ENCODE assay signal across 21 cellular contexts in genomic region chr17:66506641-66507040, GRCh38.
DNase-seq lines count a peak whose midpoint lies in the region; FAIRE-seq and TF ChIP-seq lines count a peak whose summit lies in the region.
"Had no signal": no experiment of that assay in that cellular context is flagged by ENCODE, and none has a peak within 500 bp of the region (broad histone marks: within the 10 kb centered on the region; RNA-seq: fewer than 3 reads in every experiment).

No MANE protein-coding gene starts in this region.

- H3K36me3 Mint-ChIP-seq in activated naive CD4-positive, alpha-beta T cell treated with anti-CD3 and anti-CD28 coated beads for 36 hours (ENCODE audit: low read depth) = peaks cover 5% of the 10 kb centered on the region
- H3K36me3 Mint-ChIP-seq in astrocyte (ENCODE audit: low read depth, unreplicated experiment) = peaks cover 5% of the 10 kb centered on the region
- H3K36me3 Mint-ChIP-seq: brain had no signal

- FAIRE-seq in astrocyte (lab: Jason Lieb, UNC) = no peak
- FAIRE-seq: kidney had no signal

- no peak overlapping the region for H3K4me3 Mint-ChIP-seq in activated naive CD4-positive, alpha-beta T cell treated with anti-CD3 and anti-CD28 coated beads for 36 hours
- no peak overlapping the region for H3K4me3 Mint-ChIP-seq in astrocyte (ENCODE audit: unreplicated experiment)
- H3K4me3 Mint-ChIP-seq: activated CD4-positive, alpha-beta T cell treated with anti-CD3 and anti-CD28 coated beads for 36 hours; brain; CD14-positive monocyte had no signal

- H3K27me3 Mint-ChIP-seq in activated naive CD4-positive, alpha-beta T cell treated with anti-CD3 and anti-CD28 coated beads for 36 hours (ENCODE audit: low read depth) = no peaks in the 10 kb centered on the region
- no peaks in the 10 kb centered on the region for H3K27me3 Mint-ChIP-seq in astrocyte (ENCODE audit: low read depth, unreplicated experiment)
- H3K27me3 Mint-ChIP-seq: activated CD4-positive, alpha-beta T cell treated with anti-CD3 and anti-CD28 coated beads for 36 hours had no signal

- CTCF ChIA-PET in activated naive CD4-positive, alpha-beta T cell treated with anti-CD3 and anti-CD28 coated beads for 36 hours (lab: Charles Lee) = no interaction called here
- CTCF ChIA-PET in HEK293 (lab: Yijun Ruan, JAX) = no interaction called here

- TF ChIP-seq CTCF in HEK293 (tag by site-specific recombination; IDR thresholded peaks at IDR 0.05) (no peak), astrocyte (IDR thresholded peaks at IDR 0.05; ENCODE audit: insufficient read depth, low read depth, low read length) (no peak)

- no peak overlapping the region for H3K4me2 ChIP-seq in astrocyte (ENCODE audit: low read length)

- H3K9me3 ChIP-seq in HEK293 (ENCODE audit: control insufficient read depth, insufficient read depth, low read depth, low read length) = no peaks in the 10 kb centered on the region
- no peaks in the 10 kb centered on the region for H3K9me3 ChIP-seq in astrocyte (ENCODE audit: insufficient read depth, low read depth, low read length)
- H3K9me3 ChIP-seq: colonic mucosa, gastrocnemius medialis, HAP-1 had no signal

- no peaks in the 10 kb centered on the region for H4K20me1 ChIP-seq in astrocyte (ENCODE audit: insufficient read depth, low read length)

- no peaks in the 10 kb centered on the region for H3K36me3 ChIP-seq in HEK293 (ENCODE audit: control insufficient read depth in 2 of 2, insufficient read depth in 1 of 2, low read length in 2 of 2)
- no peaks in the 10 kb centered on the region for H3K36me3 ChIP-seq in astrocyte (ENCODE audit: insufficient read depth, low read length)
- H3K36me3 ChIP-seq: colonic mucosa, gastrocnemius medialis, HAP-1 had no signal

- peaks cover 69% of the 10 kb centered on the region for H3K4me1 Mint-ChIP-seq in activated naive CD4-positive, alpha-beta T cell treated with anti-CD3 and anti-CD28 coated beads for 36 hours (ENCODE audit: low read depth)
- peaks cover 35% of the 10 kb centered on the region for H3K4me1 Mint-ChIP-seq in astrocyte (ENCODE audit: low read depth, unreplicated experiment)

- H2AFZ ChIP-seq in astrocyte (ENCODE audit: low read depth, low read length) = no peak overlapping the region

- H3K9me3 Mint-ChIP-seq in activated naive CD4-positive, alpha-beta T cell treated with anti-CD3 and anti-CD28 coated beads for 36 hours = no peaks in the 10 kb centered on the region
- H3K9me3 Mint-ChIP-seq in astrocyte (ENCODE audit: unreplicated experiment) = peaks cover 2% of the 10 kb centered on the region
- H3K9me3 Mint-ChIP-seq: brain, CD14-positive monocyte had no signal

- H3K9ac ChIP-seq in astrocyte (ENCODE audit: low read length) = no peak overlapping the region

- intact Hi-C loops in activated naive CD4-positive, alpha-beta T cell treated with anti-CD3 and anti-CD28 coated beads for 36 hours (cut with micrococcal nuclease) = no loop called here

- no peak for DNase-seq in activated naive CD4-positive, alpha-beta T cell treated with anti-CD3 and anti-CD28 coated beads for 36 hours
- no peak for DNase-seq in activated naive CD4-positive, alpha-beta T cell treated with Interleukin-2 at 50 U/mL for 16 hours
- DNase-seq in astrocyte (ENCODE audit: low read depth) (peak; percentile 71), iris pigment epithelial cell (ENCODE audit: low read depth) (peak; percentile 81), NCI-H2196 (lab: John Stamatoyannopoulos, UW; ENCODE audit: unreplicated experiment) (no peak), medulla oblongata (ENCODE audit: extremely low spot score) (no peak), DMS153 (lab: John Stamatoyannopoulos, UW) (no peak)
- DNase-seq: activated CD4-positive, alpha-beta T cell treated with anti-CD3 and anti-CD28 coated beads for 36 hours; activated CD8-positive, alpha-beta memory T cell treated with anti-CD3 and anti-CD28 coated beads, Interleukin-2, amount 50 U/mL, for 48 hours; colonic mucosa; gastrocnemius medialis; kidney; NCI-H1105 treated with DMSO at 0.1 percent for 48 hours; NCI-H2081 treated with DMSO at 0.1 percent for 48 hours; NCI-H446 treated with DMSO at 0.1 percent for 48 hours; SW 1271 had no signal

- H3K4me3 ChIP-seq in HEK293 (ENCODE audit: low read depth, low read length) (no peak overlapping the region), astrocyte (ENCODE audit: insufficient read depth, low read depth, low read length) (no peak overlapping the region)
- H3K4me3 ChIP-seq: colonic mucosa, gastrocnemius medialis, HAP-1, lung had no signal

- no peaks in the 10 kb centered on the region for H3K27me3 ChIP-seq in astrocyte (ENCODE audit: insufficient read depth, low read length)
- H3K27me3 ChIP-seq: colonic mucosa, gastrocnemius medialis had no signal

- peaks cover 12% of the 10 kb centered on the region for H3K79me2 ChIP-seq in astrocyte (ENCODE audit: insufficient read depth, low read length)

- no peak overlapping the region for H3K27ac ChIP-seq in HEK293 (ENCODE audit: extremely low read depth, low read depth, low read length)
- no peak overlapping the region for H3K27ac ChIP-seq in astrocyte (ENCODE audit: low read depth, low read length)
- H3K27ac ChIP-seq: colonic mucosa had no signal

- POLR2A ChIA-PET in HEK293 (lab: Yijun Ruan, JAX) = no interaction called here

- H3K4me1 ChIP-seq in HEK293 (ENCODE audit: control insufficient read depth, insufficient read depth, low read length) (peaks cover 34% of the 10 kb centered on the region), astrocyte (ENCODE audit: insufficient read depth, low read length) (peaks cover 36% of the 10 kb centered on the region)

- H3K27ac Mint-ChIP-seq in activated naive CD4-positive, alpha-beta T cell treated with anti-CD3 and anti-CD28 coated beads for 36 hours = peak overlapping the region; percentile 14
- H3K27ac Mint-ChIP-seq in astrocyte (ENCODE audit: unreplicated experiment) = no peak overlapping the region

TF ChIP-seq in HEK293, 187 proteins besides CTCF, POLR2A, EP300 and RAD21:
- TF ChIP-seq ZNF398 (tag by site-specific recombination; IDR thresholded peaks at IDR 0.05) = no peak
- TF ChIP-seq ZNF140 (tag by site-specific recombination; IDR thresholded peaks at IDR 0.05) = no peak
- TF ChIP-seq ZNF677 (tag by site-specific recombination; IDR thresholded peaks at IDR 0.05) = no peak
- no peak for TF ChIP-seq PBX3 (CRISPR knock-in tag; IDR thresholded peaks at IDR 0.05)
- no peak for TF ChIP-seq ZNF768 (tag by site-specific recombination; IDR thresholded peaks at IDR 0.05)
- TF ChIP-seq SCRT2 (tag by site-specific recombination; IDR thresholded peaks at IDR 0.05) = peak; percentile 46; the same call in 1 of the 2 replicates
- no peak for TF ChIP-seq PATZ1 (tag by site-specific recombination; IDR thresholded peaks at IDR 0.05)
- no peak for TF ChIP-seq ZNF639 (tag by site-specific recombination; IDR thresholded peaks at IDR 0.05)
TF ChIP-seq in HEK293: peak in this region for 1.

Comparison
In these comparisons a context has a peak if more than half of its experiments do, and no peak if none do; other contexts are left out.
1. DNase-seq: peak in astrocyte (single experiment) and iris pigment epithelial cell (single experiment); none in activated naive CD4-positive, alpha-beta T cell treated with anti-CD3 and anti-CD28 coated beads for 36 hours (single experiment), activated naive CD4-positive, alpha-beta T cell treated with Interleukin-2 at 50 U/mL for 16 hours (single experiment), NCI-H2196 (single experiment), medulla oblongata (single experiment) and DMS153 (single experiment).